Comparison of ENCODE assay signal across 18 cellular contexts in genomic region chr2:55947759-55948158, GRCh38. TPM values are rescaled to one million over a fixed set of nuclear protein-coding genes. Genes with fewer than 3 reads are reported as not detected.
"Had no signal": no experiment of that assay in that cellular context is flagged by ENCODE, and none has a peak within 500 bp of the region (broad histone marks: within the 10 kb centered on the region; RNA-seq: fewer than 3 reads in every experiment).

No MANE protein-coding gene starts in this region.

- H3K4me3 ChIP-seq: gastroesophageal sphincter, heart right ventricle, prostate gland, sigmoid colon, upper lobe of right lung had no signal

- H3K27ac Mint-ChIP-seq: activated naive CD8-positive, alpha-beta T cell treated with anti-CD3 and anti-CD28 coated beads for 36 hours; activated T-helper 1 cell treated with anti-CD3 and anti-CD28 coated beads, Interleukin-12 subunit alpha, Interleukin-12 subunit beta, Interleukin-2, Interleukin-4 antibody, amounts not matched to agents 30 ng/mL and 10 ng/mL and 1 ng/mL, durations not matched to agents 14 hours and 24 hours and 36 hours; dendritic cell treated with granulocyte-macrophage colony-stimulating factor and Interleukin-4, amounts not matched to agents 40 ng/mL and 50 ng/mL, for 4 days; natural killer cell treated with Interleukin-12 subunit alpha and Interleukin-12 subunit beta and Interleukin-15 and Interleukin-18, amount 100 ng/mL, for 72 hours; stimulated activated naive CD8-positive, alpha-beta T cell treated with anti-CD3 and anti-CD28 coated beads, Interleukin-15, amount 100 ng/mL, for 72 hours had no signal

- H3K27ac ChIP-seq: epithelial cell of prostate, gastroesophageal sphincter, prostate gland, sigmoid colon, upper lobe of right lung had no signal

- DNase-seq: activated naive CD8-positive, alpha-beta T cell treated with anti-CD3 and anti-CD28 coated beads for 36 hours; anterior cingulate cortex; heart right ventricle; islet precursor cell; mesendoderm; occipital lobe; sigmoid colon; stimulated activated CD4-positive, alpha-beta T cell treated with anti-CD3 and anti-CD28 coated beads, Interleukin-1b, Interleukin-23, amount 100 ng/mL, for 48 hours; stimulated activated naive CD8-positive, alpha-beta T cell treated with anti-CD3 and anti-CD28 coated beads, Interleukin-15, amount 100 ng/mL, for 72 hours; upper lobe of right lung had no signal

- H3K9me3 Mint-ChIP-seq: activated naive CD8-positive, alpha-beta T cell treated with anti-CD3 and anti-CD28 coated beads for 36 hours; activated T-helper 1 cell treated with anti-CD3 and anti-CD28 coated beads, Interleukin-12 subunit alpha, Interleukin-12 subunit beta, Interleukin-2, Interleukin-4 antibody, amounts not matched to agents 30 ng/mL and 10 ng/mL and 1 ng/mL, durations not matched to agents 14 hours and 24 hours and 36 hours; dendritic cell treated with granulocyte-macrophage colony-stimulating factor and Interleukin-4, amounts not matched to agents 40 ng/mL and 50 ng/mL, for 4 days; stimulated activated naive CD8-positive, alpha-beta T cell treated with anti-CD3 and anti-CD28 coated beads, Interleukin-15, amount 100 ng/mL, for 72 hours had no signal

- H3K4me3 Mint-ChIP-seq: activated naive CD8-positive, alpha-beta T cell treated with anti-CD3 and anti-CD28 coated beads for 36 hours; activated T-helper 1 cell treated with anti-CD3 and anti-CD28 coated beads, Interleukin-12 subunit alpha, Interleukin-12 subunit beta, Interleukin-2, Interleukin-4 antibody, amounts not matched to agents 30 ng/mL and 10 ng/mL and 1 ng/mL, durations not matched to agents 14 hours and 24 hours and 36 hours; dendritic cell treated with granulocyte-macrophage colony-stimulating factor and Interleukin-4, amounts not matched to agents 40 ng/mL and 50 ng/mL, for 4 days; natural killer cell treated with Interleukin-12 subunit alpha and Interleukin-12 subunit beta and Interleukin-15 and Interleukin-18, amount 100 ng/mL, for 72 hours; stimulated activated naive CD8-positive, alpha-beta T cell treated with anti-CD3 and anti-CD28 coated beads, Interleukin-15, amount 100 ng/mL, for 72 hours had no signal

- H3K9me3 ChIP-seq: gastroesophageal sphincter, heart right ventricle, prostate gland, sigmoid colon, upper lobe of right lung had no signal

- H3K27me3 Mint-ChIP-seq: natural killer cell treated with Interleukin-12 subunit alpha and Interleukin-12 subunit beta and Interleukin-15 and Interleukin-18, amount 100 ng/mL, for 72 hours had no signal

- H3K36me3 ChIP-seq: gastroesophageal sphincter, heart right ventricle, prostate gland, sigmoid colon, upper lobe of right lung had no signal

- H3K4me1 ChIP-seq: gastroesophageal sphincter, prostate gland, sigmoid colon, upper lobe of right lung had no signal

- ATAC-seq: gastroesophageal sphincter; left lobe of liver; natural killer cell treated with Interleukin-12 subunit alpha and Interleukin-12 subunit beta and Interleukin-15 and Interleukin-18, amount 100 ng/mL, for 72 hours; stimulated activated naive CD8-positive, alpha-beta T cell treated with anti-CD3 and anti-CD28 coated beads, Interleukin-15, amount 100 ng/mL, for 72 hours; upper lobe of right lung had no signal

- H3K36me3 Mint-ChIP-seq: activated naive CD8-positive, alpha-beta T cell treated with anti-CD3 and anti-CD28 coated beads for 36 hours; natural killer cell treated with Interleukin-12 subunit alpha and Interleukin-12 subunit beta and Interleukin-15 and Interleukin-18, amount 100 ng/mL, for 72 hours had no signal

- H3K27me3 ChIP-seq: gastroesophageal sphincter, heart right ventricle, sigmoid colon, upper lobe of right lung had no signal

RNA-seq across cellular contexts. Expression of gene EFEMP1, which starts 24.2 kb away (rescaled TPM):
- total RNA-seq: activated CD8-positive, alpha-beta memory T cell treated with anti-CD3 and anti-CD28 coated beads for 36 hours; activated naive CD8-positive, alpha-beta T cell treated with anti-CD3 and anti-CD28 coated beads for 36 hours; activated T-helper 1 cell treated with anti-CD3 and anti-CD28 coated beads, Interleukin-12 subunit alpha, Interleukin-12 subunit beta, Interleukin-2, Interleukin-4 antibody, amounts not matched to agents 30 ng/mL and 10 ng/mL and 1 ng/mL, durations not matched to agents 14 hours and 24 hours and 36 hours; natural killer cell treated with Interleukin-12 subunit alpha and Interleukin-12 subunit beta and Interleukin-15 and Interleukin-18, amount 100 ng/mL, for 72 hours had no signal
